In genomic region chr1:116325922-116326321, GRCh38 we compare ENCODE assay signal across 10 cellular contexts. TPM values are rescaled to one million over a fixed set of nuclear protein-coding genes. Genes with fewer than 3 reads are reported as not detected.
A peak's percentile ranks its signal among the peaks of the same experiment; 100 is the strongest.
DNase-seq lines count a peak whose midpoint lies in the region; ATAC-seq and TF ChIP-seq lines count a peak whose summit lies in the region.
"Had no signal": no experiment of that assay in that cellular context is flagged by ENCODE, and none has a peak within 500 bp of the region (broad histone marks: within the 10 kb centered on the region; RNA-seq: fewer than 3 reads in every experiment).

No MANE protein-coding gene starts in this region.

- H3K9me3 ChIP-seq in psoas muscle = no peaks in the 10 kb centered on the region
- H3K9me3 ChIP-seq: uterus had no signal

- 40 to 51% (median 42%) methylated on average over 2 of the region's 2 CpGs for WGBS in psoas muscle, 3 donors

- peaks cover 79% of the 10 kb centered on the region for H3K4me1 Mint-ChIP-seq in activated naive CD4-positive, alpha-beta T cell treated with anti-CD3 and anti-CD28 coated beads for 36 hours (ENCODE audit: low read depth)

- peak overlapping the region; percentile 61 for H3K27ac ChIP-seq in psoas muscle
- H3K27ac ChIP-seq: uterus had no signal

- H3K9me3 Mint-ChIP-seq in activated naive CD4-positive, alpha-beta T cell treated with anti-CD3 and anti-CD28 coated beads for 36 hours = no peaks in the 10 kb centered on the region

- no peak for TF ChIP-seq POLR2A in erythroblast (IDR thresholded peaks at IDR 0.05; ENCODE audit: low read length)

- H3K4me3 Mint-ChIP-seq in activated naive CD4-positive, alpha-beta T cell treated with anti-CD3 and anti-CD28 coated beads for 36 hours = peak overlapping the region; percentile 19

- H3K4me1 ChIP-seq in psoas muscle = no peaks in the 10 kb centered on the region
- H3K4me1 ChIP-seq: uterus had no signal

- intact Hi-C loops in activated naive CD4-positive, alpha-beta T cell treated with anti-CD3 and anti-CD28 coated beads for 36 hours (cut with micrococcal nuclease) = loop anchor here (1.0 to 2.0 kb wide), 2 partner anchors 17 to 52 kb away; no protein-coding TSS in a partner anchor
- intact Hi-C loops in psoas muscle (cut with DNase I) = no loop called here

- CTCF ChIA-PET in activated naive CD4-positive, alpha-beta T cell treated with anti-CD3 and anti-CD28 coated beads for 36 hours (lab: Charles Lee) = interaction anchor here (0.9 to 1.9 kb wide), 2 partner anchors 9 to 174 kb away, joined by 3 to 5 read pairs; no protein-coding TSS in a partner anchor

- H3K4me3 ChIP-seq in GM12864 (ENCODE audit: low read depth, low read length) (no peak overlapping the region), psoas muscle (no peak overlapping the region)
- H3K4me3 ChIP-seq: uterus had no signal

- no peak for TF ChIP-seq CTCF in GM12864 (IDR thresholded peaks at IDR 0.05; ENCODE audit: low read depth, low read length, missing control alignments)
- no peak for TF ChIP-seq CTCF in psoas muscle (IDR thresholded peaks at IDR 0.05)

- DNase-seq in GM12864 (ENCODE audit: low read depth) = peak; percentile 10
- peak; percentile 5 for DNase-seq in T-helper 22 cell (ENCODE audit: low read depth)
- peak; percentile 73 for DNase-seq in activated naive CD4-positive, alpha-beta T cell treated with anti-CD3 and anti-CD28 coated beads for 36 hours
- DNase-seq in psoas muscle = peak; percentile 30 to 46
- no peak for DNase-seq in SKM-1 (lab: John Stamatoyannopoulos, UW; ENCODE audit: unreplicated experiment)
- DNase-seq in NCI-H146 treated with DMSO at 0.1 percent for 48 hours (lab: John Stamatoyannopoulos, UW; ENCODE audit: unreplicated experiment) = no peak
- DNase-seq in COR-L47 (lab: John Stamatoyannopoulos, UW) = no peak
- DNase-seq in erythroblast (lab: John Stamatoyannopoulos, UW) = no peak
- DNase-seq: left colon, uterus had no signal

- ATAC-seq in psoas muscle = peak; percentile 79 to 95 (median 92)
- ATAC-seq: left colon had no signal

- no peaks in the 10 kb centered on the region for H3K36me3 ChIP-seq in psoas muscle (ENCODE audit: insufficient read depth in 1 of 2, low read depth in 1 of 2)
- H3K36me3 ChIP-seq: uterus had no signal

- peak overlapping the region; percentile 95 for H3K27ac Mint-ChIP-seq in activated naive CD4-positive, alpha-beta T cell treated with anti-CD3 and anti-CD28 coated beads for 36 hours

- no peaks in the 10 kb centered on the region for H3K27me3 Mint-ChIP-seq in activated naive CD4-positive, alpha-beta T cell treated with anti-CD3 and anti-CD28 coated beads for 36 hours (ENCODE audit: low read depth)

- no peaks in the 10 kb centered on the region for H3K27me3 ChIP-seq in psoas muscle (ENCODE audit: insufficient read depth in 3 of 3, low read length in 2 of 3)
- H3K27me3 ChIP-seq: uterus had no signal

- no peaks in the 10 kb centered on the region for H3K36me3 Mint-ChIP-seq in activated naive CD4-positive, alpha-beta T cell treated with anti-CD3 and anti-CD28 coated beads for 36 hours (ENCODE audit: low read depth)

RNA-seq across cellular contexts. Expression of gene ATP1A1, which starts 47.1 kb away (rescaled TPM):
- 100 to 1,000 TPM; 360 to 370 TPM for total RNA-seq in activated naive CD4-positive, alpha-beta T cell treated with anti-CD3 and anti-CD28 coated beads for 36 hours
- 100 to 1,000 TPM in 2 of 4 donors, 10 to 100 TPM in 2; 66.1 to 342 (median 150) TPM for total RNA-seq in psoas muscle
- 100 to 1,000 TPM; 126 to 440 (median 309) TPM for polyA plus RNA-seq in psoas muscle

Comparison
In these comparisons a context has a peak if more than half of its experiments do, and no peak if none do; other contexts are left out.
1. DNase-seq: peak in GM12864 (single experiment), T-helper 22 cell (single experiment), activated naive CD4-positive, alpha-beta T cell treated with anti-CD3 and anti-CD28 coated beads for 36 hours (single experiment) and psoas muscle (2 of 2); none in SKM-1 (single experiment), NCI-H146 treated with DMSO at 0.1 percent for 48 hours (single experiment), COR-L47 (single experiment) and erythroblast (0 of 2).